ENCODE assay signal across 15 cellular contexts in genomic region chr3:53807117-53807521, GRCh38. TPM values are rescaled to one million over a fixed set of nuclear protein-coding genes. Genes with fewer than 3 reads are reported as not detected.
A peak's percentile ranks its signal among the peaks of the same experiment; 100 is the strongest.
DNase-seq lines count a peak whose midpoint lies in the region; ATAC-seq and TF ChIP-seq lines count a peak whose summit lies in the region.
"Had no signal": no experiment of that assay in that cellular context is flagged by ENCODE, and none has a peak within 500 bp of the region (broad histone marks: within the 10 kb centered on the region; RNA-seq: fewer than 3 reads in every experiment).

No MANE protein-coding gene starts in this region.

- no peaks in the 10 kb centered on the region for H3K27me3 Mint-ChIP-seq in type B pancreatic cell

- H3K4me3 Mint-ChIP-seq in type B pancreatic cell = no peak overlapping the region
- H3K4me3 Mint-ChIP-seq: stimulated activated naive CD8-positive, alpha-beta T cell treated with anti-CD3 and anti-CD28 coated beads, Interleukin-15, amount 100 ng/mL, for 72 hours had no signal

- intact Hi-C loops in Right ventricle myocardium inferior (cut with DNase I) (no loop called here), mucosa of descending colon (cut with DNase I, micrococcal nuclease) (no loop called here)

- H3K4me1 ChIP-seq in mucosa of descending colon (ENCODE audit: low read depth) = peaks cover 15% of the 10 kb centered on the region

- DNase-seq in Right ventricle myocardium inferior (ENCODE audit: missing footprints) (no peak), mucosa of descending colon (no peak), type B pancreatic cell (ENCODE audit: extremely low spot score, unreplicated experiment) (peak; percentile 64), NCI-H2081 (lab: John Stamatoyannopoulos, UW) (no peak), NCI-H1694 treated with DMSO at 0.1 percent for 48 hours (lab: John Stamatoyannopoulos, UW) (no peak)
- DNase-seq: effector CD4-positive, alpha-beta T cell; Kasumi-1; NCI-H1436 treated with DMSO at 0.1 percent for 48 hours; OCI-M1; stimulated activated naive CD8-positive, alpha-beta T cell treated with anti-CD3 and anti-CD28 coated beads, Interleukin-15, amount 100 ng/mL, for 72 hours had no signal

- H3K4me1 Mint-ChIP-seq in type B pancreatic cell (ENCODE audit: unreplicated experiment) = peaks cover 32% of the 10 kb centered on the region
- H3K4me1 Mint-ChIP-seq: stimulated activated naive CD8-positive, alpha-beta T cell treated with anti-CD3 and anti-CD28 coated beads, Interleukin-15, amount 100 ng/mL, for 72 hours had no signal

- ATAC-seq in HG03442 (IDR thresholded peaks at IDR 0.05; ENCODE audit: unreplicated experiment) = peak; percentile 18
- ATAC-seq in Right ventricle myocardium inferior = peak; percentile 61
- ATAC-seq in mucosa of descending colon = peak; percentile 2
- ATAC-seq in HG03097 (IDR thresholded peaks at IDR 0.05; ENCODE audit: low FRiP score, unreplicated experiment) = no peak
- ATAC-seq: stimulated activated naive CD8-positive, alpha-beta T cell treated with anti-CD3 and anti-CD28 coated beads, Interleukin-15, amount 100 ng/mL, for 72 hours had no signal

- no peaks in the 10 kb centered on the region for H3K9me3 Mint-ChIP-seq in type B pancreatic cell
- H3K9me3 Mint-ChIP-seq: stimulated activated naive CD8-positive, alpha-beta T cell treated with anti-CD3 and anti-CD28 coated beads, Interleukin-15, amount 100 ng/mL, for 72 hours had no signal

- H3K36me3 ChIP-seq in mucosa of descending colon (ENCODE audit: low read depth) = no peaks in the 10 kb centered on the region
- H3K36me3 ChIP-seq: BLaER1, neutrophil had no signal

- H3K4me3 ChIP-seq in mucosa of descending colon = no peak overlapping the region
- H3K4me3 ChIP-seq: BLaER1, smooth muscle cell had no signal

- H3K9me3 ChIP-seq in mucosa of descending colon = no peaks in the 10 kb centered on the region
- H3K9me3 ChIP-seq: BLaER1, neutrophil had no signal

- no peaks in the 10 kb centered on the region for H3K36me3 Mint-ChIP-seq in type B pancreatic cell

- TF ChIP-seq CTCF in mucosa of descending colon (IDR thresholded peaks at IDR 0.05) (no peak), type B pancreatic cell (conservative IDR thresholded peaks at IDR 0.05) (no peak)

- H3K27ac Mint-ChIP-seq in type B pancreatic cell = peak overlapping the region; percentile 67
- H3K27ac Mint-ChIP-seq: stimulated activated naive CD8-positive, alpha-beta T cell treated with anti-CD3 and anti-CD28 coated beads, Interleukin-15, amount 100 ng/mL, for 72 hours had no signal

RNA-seq across cellular contexts. Expression of gene CHDH, which starts 39.1 kb away (rescaled TPM):
- total RNA-seq in Right ventricle myocardium inferior (11.0 TPM), mucosa of descending colon (10 to 100 TPM; 16.5 to 24.1 (median 22.1) TPM), type B pancreatic cell (ENCODE audit: low replicate concordance) (8.0 and 9.6 TPM in 2 replicates)

RNA-seq across cellular contexts. Expression of gene IL17RB, which starts 39.2 kb away (rescaled TPM):
- 3.2 TPM for total RNA-seq in Right ventricle myocardium inferior
- total RNA-seq in mucosa of descending colon = 10 to 100 TPM; 10.3 to 13.4 (median 10.9) TPM
- total RNA-seq in type B pancreatic cell (ENCODE audit: low replicate concordance) = 10.5 and 10.8 TPM in 2 replicates
- total RNA-seq: smooth muscle cell had no signal
